In genomic region chr1:67285780-67286488, GRCh38 we compare ENCODE assay signal across 12 cellular contexts. TPM values are rescaled to one million over a fixed set of nuclear protein-coding genes. Genes with fewer than 3 reads are reported as not detected.
DNase-seq lines count a peak whose midpoint lies in the region; ATAC-seq and TF ChIP-seq lines count a peak whose summit lies in the region.
"Had no signal": no experiment of that assay in that cellular context is flagged by ENCODE, and none has a peak within 500 bp of the region (broad histone marks: within the 10 kb centered on the region; RNA-seq: fewer than 3 reads in every experiment).

No MANE protein-coding gene starts in this region.

- ATAC-seq in GM18505 (IDR thresholded peaks at IDR 0.05; ENCODE audit: unreplicated experiment) = peak; percentile 77
- peak; percentile 80 for ATAC-seq in GM21447 (IDR thresholded peaks at IDR 0.05; ENCODE audit: unreplicated experiment)
- peak; percentile 83 for ATAC-seq in HG03460 (IDR thresholded peaks at IDR 0.05; ENCODE audit: unreplicated experiment)
- ATAC-seq: pancreas had no signal

- no peak for TF ChIP-seq CTCF in epithelial cell of esophagus (IDR thresholded peaks at IDR 0.05; ENCODE audit: insufficient read depth, low read depth, low read length, missing control alignments)
- no peak for TF ChIP-seq CTCF in uterus (IDR thresholded peaks at IDR 0.05)
- no peak for TF ChIP-seq CTCF in stomach (IDR thresholded peaks at IDR 0.05)

- no peaks in the 10 kb centered on the region for H3K4me1 ChIP-seq in uterus
- H3K4me1 ChIP-seq in stomach = peaks cover 0 to 5% (median 2%) of the 10 kb centered on the region in 4 donors

- H3K27ac ChIP-seq in uterus = no peak overlapping the region
- no peak overlapping the region for H3K27ac ChIP-seq in stomach
- H3K27ac ChIP-seq: pancreas had no signal

- H3K9me3 ChIP-seq in uterus = no peaks in the 10 kb centered on the region
- H3K9me3 ChIP-seq in stomach = no peaks in the 10 kb centered on the region
- H3K9me3 ChIP-seq: pancreas had no signal

- intact Hi-C loops in uterus (cut with DNase I; ENCODE audit: low total_unique reads) (no loop called here), stomach (cut with DNase I; ENCODE audit: low total_unique reads) (no loop called here)

- H3K27me3 ChIP-seq in uterus (no peaks in the 10 kb centered on the region), stomach (no peaks in the 10 kb centered on the region)
- H3K27me3 ChIP-seq: pancreas had no signal

- 83 to 87% (median 84%) methylated on average over 8 of the region's 8 CpGs for WGBS in stomach, 5 donors

- no peak for TF ChIP-seq POLR2A in GM18505 (IDR thresholded peaks at IDR 0.05; ENCODE audit: borderline replicate concordance, extremely low read depth, insufficient read depth, insufficient read length)
- no peak for TF ChIP-seq POLR2A in uterus (IDR thresholded peaks at IDR 0.05)
- TF ChIP-seq POLR2A in stomach (IDR thresholded peaks at IDR 0.05) = no peak

- DNase-seq in epithelial cell of esophagus (ENCODE audit: low read depth) (peak; percentile 58), NCI-H1417 (lab: John Stamatoyannopoulos, UW) (no peak), uterus (no peak), stomach (no peak), cerebellar nuclear complex (lab: John Stamatoyannopoulos, UW) (no peak)
- DNase-seq: hippocampal formation, MM.1S, pancreas, SHP77 had no signal

- H3K36me3 ChIP-seq in uterus = no peaks in the 10 kb centered on the region
- no peaks in the 10 kb centered on the region for H3K36me3 ChIP-seq in stomach
- H3K36me3 ChIP-seq: pancreas had no signal

- TF ChIP-seq EP300 in stomach (IDR thresholded peaks at IDR 0.05) = no peak

- no peak overlapping the region for H3K4me3 ChIP-seq in epithelial cell of esophagus (ENCODE audit: low read length)
- H3K4me3 ChIP-seq in uterus = no peak overlapping the region
- H3K4me3 ChIP-seq in stomach = no peak overlapping the region
- H3K4me3 ChIP-seq: pancreas had no signal

RNA-seq across cellular contexts. Expression of gene IL12RB2, which starts 21.7 kb away (rescaled TPM):
- total RNA-seq in uterus (1 to 10 TPM in 1 of 4 donors, under 1 TPM in 1, not detected in 2; 0.64 to 1.1 TPM), stomach (1 to 10 TPM in 1 of 5 donors, under 1 TPM in 2, not detected in 2; 0.29 to 1.2 (median 0.92) TPM)
- polyA plus RNA-seq in stomach = under 1 TPM in 2 of 3 donors, not detected in 1; 0.06 to 0.18 TPM
